In the genomic region with DNA sequence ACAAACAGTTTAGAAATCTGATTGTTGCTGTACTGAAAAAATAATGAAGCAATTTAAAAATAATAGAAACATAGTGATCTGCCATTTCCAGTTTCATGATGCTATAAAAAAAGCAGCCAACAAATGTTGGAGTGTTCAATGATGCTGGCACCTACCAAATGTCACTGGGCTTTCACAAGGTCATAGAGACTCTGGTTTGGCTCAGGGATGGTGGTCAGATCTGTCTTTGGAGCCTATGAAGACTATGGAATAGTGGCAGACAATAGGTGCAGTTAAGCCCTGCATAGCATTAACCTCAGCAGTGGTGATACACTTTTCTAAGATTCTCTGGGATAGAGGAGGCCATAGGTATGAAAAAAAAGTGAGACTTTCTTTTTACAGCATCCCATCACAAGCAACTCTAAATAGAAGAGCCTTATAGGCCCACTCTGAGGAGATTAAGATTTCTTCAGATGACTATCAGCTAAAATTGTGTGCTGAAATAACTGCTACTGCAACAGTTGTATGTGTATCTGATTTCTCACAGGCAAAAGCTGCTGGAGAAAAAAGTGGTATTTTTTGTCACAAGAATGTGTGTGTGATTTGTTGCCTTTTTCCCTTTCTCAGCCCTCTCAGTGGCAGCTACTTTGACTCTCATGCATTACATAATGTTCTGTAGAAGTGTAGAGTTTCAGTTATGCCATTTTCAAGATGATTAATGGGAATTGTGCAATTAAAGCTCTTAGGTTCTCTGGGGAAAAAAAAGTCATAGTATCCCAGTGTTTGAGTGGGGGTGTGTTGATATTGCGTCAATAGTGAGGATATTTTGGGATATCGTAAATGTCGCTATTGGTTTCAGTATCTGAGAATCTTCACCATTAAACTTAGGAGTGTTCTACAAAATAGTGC, we compare ENCODE assay signal across 8 cellular contexts.
A peak's percentile ranks its signal among the peaks of the same experiment; 100 is the strongest.
DNase-seq lines count a peak whose midpoint lies in the region; ATAC-seq and TF ChIP-seq lines count a peak whose summit lies in the region.

No MANE protein-coding gene starts in this region.

- no peaks in the 10 kb centered on the region for H3K36me3 ChIP-seq in CD8-positive, alpha-beta memory T cell (ENCODE audit: insufficient read depth, low read length)
- H3K36me3 ChIP-seq in OCI-LY7 (ENCODE audit: insufficient read depth, low read length): no peaks in the 10 kb centered on the region

- H3K27me3 ChIP-seq in CD8-positive, alpha-beta memory T cell (ENCODE audit: insufficient read depth, low read length, poor library complexity, severe bottlenecking): no peaks in the 10 kb centered on the region

- H3K27ac ChIP-seq in CD8-positive, alpha-beta memory T cell (ENCODE audit: low read depth, low read length): no peak overlapping the region
- H3K27ac ChIP-seq in OCI-LY7 (ENCODE audit: low read depth, low read length, poor library complexity, severe bottlenecking): no peak overlapping the region

- peaks cover 4 to 44% (median 10%) of the 10 kb centered on the region in 3 donors for H3K36me3 Mint-ChIP-seq in CD8-positive, alpha-beta memory T cell

- peaks cover 0 to 1% of the 10 kb centered on the region in 2 donors for H3K27me3 Mint-ChIP-seq in CD8-positive, alpha-beta memory T cell

- H2AFZ ChIP-seq in OCI-LY7 (ENCODE audit: low read length): no peak overlapping the region

- no peak for ATAC-seq in HG02610 (IDR thresholded peaks at IDR 0.05; ENCODE audit: unreplicated experiment)
- ATAC-seq in HG03457 (IDR thresholded peaks at IDR 0.05; ENCODE audit: unreplicated experiment): no peak
- ATAC-seq in GM18867 (IDR thresholded peaks at IDR 0.05; ENCODE audit: unreplicated experiment): no peak

- H3K4me3 ChIP-seq in CD8-positive, alpha-beta memory T cell (ENCODE audit: low read length): no peak overlapping the region
- H3K4me3 ChIP-seq in OCI-LY7 (ENCODE audit: low read depth, low read length, poor library complexity, severe bottlenecking): no peak overlapping the region

- no TSS peak for BruUV-seq in OCI-LY7 (replicated peaks; lab: Mats Ljungman, UMichigan)

- no peaks in the 10 kb centered on the region for H3K9me3 Mint-ChIP-seq in CD8-positive, alpha-beta memory T cell

- no peak for TF ChIP-seq CTCF in OCI-LY7 (conservative IDR thresholded peaks at IDR 0.05; ENCODE audit: low read length)

- peaks cover 77 to 91% (median 89%) of the 10 kb centered on the region in 3 donors for H3K4me1 Mint-ChIP-seq in CD8-positive, alpha-beta memory T cell

- H3K4me1 ChIP-seq in CD8-positive, alpha-beta memory T cell (ENCODE audit: insufficient read depth, low read length): peaks cover 61% of the 10 kb centered on the region
- peaks cover 10% of the 10 kb centered on the region for H3K4me1 ChIP-seq in OCI-LY7 (ENCODE audit: insufficient read depth, low read length, poor library complexity, severe bottlenecking)

- H3K79me2 ChIP-seq in OCI-LY7 (ENCODE audit: insufficient read depth, low read depth, low read length): peaks cover 98% of the 10 kb centered on the region

- no peaks in the 10 kb centered on the region for H3K9me2 ChIP-seq in OCI-LY7 (ENCODE audit: insufficient read depth, low read length)

- intact Hi-C loops in OCI-LY7 (cut with micrococcal nuclease; ENCODE audit: unreplicated experiment): no loop called here

- no peak overlapping the region for H3K4me2 ChIP-seq in OCI-LY7 (ENCODE audit: low read length)

- no peak for DNase-seq in CD8-positive, alpha-beta memory T cell
- DNase-seq in NCI-H2107 treated with DMSO at 0.1 percent for 48 hours (lab: John Stamatoyannopoulos, UW; ENCODE audit: unreplicated experiment) (peak; percentile 87), dedifferentiated amniotic fluid mesenchymal stem cell (ENCODE audit: extremely low spot score) (peak; percentile 55), non-pigmented ciliary epithelial cell (ENCODE audit: low read depth) (peak; percentile 61), OCI-LY7 (ENCODE audit: low spot score) (no peak)

- peak overlapping the region in 7 of 8 donors; percentile 21 to 83 (median 55) for H3K27ac Mint-ChIP-seq in CD8-positive, alpha-beta memory T cell

- H3K9me3 ChIP-seq in CD8-positive, alpha-beta memory T cell (ENCODE audit: low read length): no peaks in the 10 kb centered on the region
- no peaks in the 10 kb centered on the region for H3K9me3 ChIP-seq in OCI-LY7 (ENCODE audit: low read length)

- CTCF ChIA-PET in CD8-positive, alpha-beta memory T cell (lab: Charles Lee): interaction anchor here (0.8 to 1.5 kb wide), 2 partner anchors 11 to 149 kb away, joined by 3 to 5 read pairs; no protein-coding TSS in a partner anchor
- CTCF ChIA-PET in OCI-LY7 (lab: Charles Lee; ENCODE audit: unreplicated experiment): no interaction called here

- peak overlapping the region in 2 of 7 donors; percentile 6 to 39 for H3K4me3 Mint-ChIP-seq in CD8-positive, alpha-beta memory T cell

- POLR2A ChIA-PET in CD8-positive, alpha-beta memory T cell (lab: Charles Lee): no interaction called here
- POLR2A ChIA-PET in OCI-LY7 (lab: Charles Lee): interaction anchor here (0.9 to 1.8 kb wide), 8 partner anchors 10 to 207 kb away, joined by 3 to 10 read pairs (median 4); no protein-coding TSS in a partner anchor

- peaks cover 47% of the 10 kb centered on the region for H4K20me1 ChIP-seq in OCI-LY7 (ENCODE audit: insufficient read depth, low read length)

Comparison
In these comparisons a context has a peak if more than half of its experiments do, and no peak if none do; other contexts are left out.
1. DNase-seq: peak in NCI-H2107 treated with DMSO at 0.1 percent for 48 hours (single experiment), dedifferentiated amniotic fluid mesenchymal stem cell (single experiment) and non-pigmented ciliary epithelial cell (single experiment); none in CD8-positive, alpha-beta memory T cell (0 of 5) and OCI-LY7 (single experiment).